1 cellular context compared by ENCODE assay signal in the genomic region with DNA sequence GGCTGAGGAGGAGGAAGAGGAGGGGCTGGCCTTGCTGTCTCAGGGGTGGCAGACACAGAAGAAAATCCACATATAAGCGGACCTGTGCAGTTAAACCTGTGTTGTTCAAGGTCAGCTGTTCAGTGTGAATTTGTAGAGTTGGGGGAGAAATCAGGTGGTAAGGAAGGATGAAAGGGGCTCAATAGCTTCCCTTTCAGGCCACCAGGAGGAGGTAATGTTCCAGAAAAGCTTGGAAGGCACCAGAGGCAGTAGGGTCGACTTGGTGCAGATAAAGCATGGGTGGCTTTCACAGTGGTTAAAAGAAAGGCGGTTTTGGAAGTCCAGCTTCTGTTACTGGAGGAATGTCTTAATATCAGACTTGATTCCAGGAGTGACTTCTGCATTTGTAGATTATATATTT.
TF ChIP-seq lines count a peak whose summit lies in the region.

No MANE protein-coding gene starts in this region.

TF ChIP-seq in H1, 55 proteins besides CTCF, POLR2A, EP300 and RAD21 (continued from another document):
- TF ChIP-seq, protein P1, sequence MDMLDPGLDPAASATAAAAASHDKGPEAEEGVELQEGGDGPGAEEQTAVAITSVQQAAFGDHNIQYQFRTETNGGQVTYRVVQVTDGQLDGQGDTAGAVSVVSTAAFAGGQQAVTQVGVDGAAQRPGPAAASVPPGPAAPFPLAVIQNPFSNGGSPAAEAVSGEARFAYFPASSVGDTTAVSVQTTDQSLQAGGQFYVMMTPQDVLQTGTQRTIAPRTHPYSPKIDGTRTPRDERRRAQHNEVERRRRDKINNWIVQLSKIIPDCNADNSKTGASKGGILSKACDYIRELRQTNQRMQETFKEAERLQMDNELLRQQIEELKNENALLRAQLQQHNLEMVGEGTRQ (IDR thresholded peaks at IDR 0.05; ENCODE audit: low read length), result no peak
- TF ChIP-seq SP1 (IDR thresholded peaks at IDR 0.05; ENCODE audit: low read depth, low read length), result no peak
- no peak for TF ChIP-seq GABPA (IDR thresholded peaks at IDR 0.05; ENCODE audit: borderline replicate concordance, insufficient read depth, low read length)
- no peak for TF ChIP-seq NRF1 (IDR thresholded peaks at IDR 0.05; ENCODE audit: low read depth, low read length)
- no peak for TF ChIP-seq CEBPB (IDR thresholded peaks at IDR 0.05; ENCODE audit: low read depth, low read length)
- TF ChIP-seq SP2 (IDR thresholded peaks at IDR 0.05; ENCODE audit: low read length), result no peak
- TF ChIP-seq PHF8 (conservative IDR thresholded peaks at IDR 0.05; ENCODE audit: low read depth, low read length), result no peak
- TF ChIP-seq ASH2L (IDR thresholded peaks at IDR 0.05; ENCODE audit: low read length), result no peak
- TF ChIP-seq NANOG (IDR thresholded peaks at IDR 0.05; ENCODE audit: insufficient read depth, low read depth, low read length, poor library complexity, severe bottlenecking), result no peak
